Comparison of ENCODE assay signal across 23 cellular contexts in the genomic region with DNA sequence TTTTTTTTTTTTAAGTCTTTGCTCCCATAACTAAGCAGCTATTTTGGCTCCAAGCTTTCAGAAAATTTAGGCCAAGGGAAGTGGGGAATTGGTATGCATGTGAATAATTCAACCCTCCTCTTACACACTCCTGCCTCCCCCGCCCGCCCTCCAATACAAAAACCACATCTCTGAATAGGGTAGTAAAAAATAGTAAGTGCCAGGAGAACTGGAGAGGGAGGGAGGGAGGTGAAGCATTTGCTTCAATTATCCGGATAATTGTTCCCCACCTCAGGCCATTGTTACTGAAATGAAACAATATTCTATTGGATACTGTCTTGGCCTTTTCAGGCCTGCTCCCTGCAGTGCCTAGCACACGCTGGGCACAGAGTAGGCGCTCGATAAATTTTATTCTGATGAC. TPM values are rescaled to one million over a fixed set of nuclear protein-coding genes. Genes with fewer than 3 reads are reported as not detected.
DNase-seq lines count a peak whose midpoint lies in the region; ATAC-seq and FAIRE-seq lines count a peak whose summit lies in the region.
"Had no signal": no experiment of that assay in that cellular context is flagged by ENCODE, and none has a peak within 500 bp of the region (broad histone marks: within the 10 kb centered on the region; RNA-seq: fewer than 3 reads in every experiment).

No MANE protein-coding gene starts in this region.

- no peak for ATAC-seq in GM19395 (IDR thresholded peaks at IDR 0.05; ENCODE audit: unreplicated experiment)

- H3K27me3 ChIP-seq in HUES6 (ENCODE audit: control insufficient read depth, insufficient read depth, low read length) (peaks cover 99% of the 10 kb centered on the region), iPS-18a (ENCODE audit: control insufficient read depth, insufficient read depth, low read length) (peaks cover 98% of the 10 kb centered on the region)

- peaks cover 72% of the 10 kb centered on the region for H3K4me1 ChIP-seq in HUES6 (ENCODE audit: control insufficient read depth, insufficient read depth, low read length)
- H3K4me1 ChIP-seq in iPS-18a (ENCODE audit: control insufficient read depth, low read depth, low read length) = peaks cover 58% of the 10 kb centered on the region

- peak; percentile 5 for FAIRE-seq in urothelium cell line (lab: Jason Lieb, UNC)
- FAIRE-seq: D721Med had no signal

- no peaks in the 10 kb centered on the region for H3K36me3 ChIP-seq in HUES6 (ENCODE audit: control insufficient read depth, insufficient read depth, low read length)
- no peaks in the 10 kb centered on the region for H3K36me3 ChIP-seq in iPS-18a (ENCODE audit: control insufficient read depth, low read depth, low read length)

- H3K27ac ChIP-seq in HUES6 (ENCODE audit: low read depth, low read length) (no peak overlapping the region), iPS-18a (ENCODE audit: low read length) (no peak overlapping the region)
- H3K27ac ChIP-seq: C4-2B, GM23248, RWPE1 had no signal

- H3K9me3 ChIP-seq in HUES6 (ENCODE audit: control insufficient read depth, insufficient read depth, low read depth, low read length) (no peaks in the 10 kb centered on the region), iPS-18a (ENCODE audit: control insufficient read depth, low read depth, low read length) (no peaks in the 10 kb centered on the region)
- H3K9me3 ChIP-seq: SK-N-SH had no signal

- H3K4me3 ChIP-seq in HUES6 (ENCODE audit: low read depth, low read length) = peak overlapping the region; percentile 49; the same call in 1 of the 2 replicates
- H3K4me3 ChIP-seq in iPS-18a (ENCODE audit: low read length) = peak overlapping the region; percentile 21
- H3K4me3 ChIP-seq: GM23248 had no signal

- DNase-seq in NCI-H748 (lab: John Stamatoyannopoulos, UW; ENCODE audit: unreplicated experiment) = peak; percentile 18
- DNase-seq in NCI-H748 treated with DMSO at 0.1 percent for 48 hours (lab: John Stamatoyannopoulos, UW) = no peak
- DNase-seq in urothelium cell line (ENCODE audit: low spot score) = peak; percentile 66
- DNase-seq in middle frontal gyrus (ENCODE audit: extremely low spot score, low spot score) = no peak
- no peak for DNase-seq in A172 (ENCODE audit: low spot score)
- DNase-seq: 8988T; GM23248; Kasumi-1; NCI-H1417; NCI-H1930; NCI-H2227 treated with DMSO at 0.1 percent for 48 hours; NCI-H510A; NCI-H774; NK-92 treated with Interleukin-12 subunit alpha and Interleukin-12 subunit beta, amount 100 ng/mL, for 24 hours; SHP77 treated with DMSO at 0.1 percent for 48 hours; SK-N-SH had no signal

- no peak overlapping the region for H3K9ac ChIP-seq in HUES6 (ENCODE audit: low read length)
- H3K9ac ChIP-seq in iPS-18a (ENCODE audit: low read length) = no peak overlapping the region
- H3K9ac ChIP-seq: GM23248, SK-N-SH had no signal

RNA-seq across cellular contexts. Expression of gene GSX2, which starts 5.5 kb away (rescaled TPM):
- not detected in 2 replicates for total RNA-seq in A172 (2014; rRNA removed; shearing (Covaris generic))
- total RNA-seq: GM23248, MCF 10A had no signal

RNA-seq across cellular contexts. Expression of gene CHIC2, which starts 30.0 kb away (rescaled TPM):
- total RNA-seq in A172 (2014; rRNA removed; shearing (Covaris generic)) = 37.9 and 53.5 TPM in 2 replicates

Comparison
In these comparisons a context has a peak if more than half of its experiments do, and no peak if none do; other contexts are left out.
1. DNase-seq: peak in NCI-H748 (single experiment) and urothelium cell line (single experiment); none in NCI-H748 treated with DMSO at 0.1 percent for 48 hours (single experiment), middle frontal gyrus (single experiment) and A172 (single experiment).